Comparison of ENCODE assay signal across 18 cellular contexts in genomic region chr3:179194931-179195330, GRCh38. TPM values are rescaled to one million over a fixed set of nuclear protein-coding genes. Genes with fewer than 3 reads are reported as not detected.
A peak's percentile ranks its signal among the peaks of the same experiment; 100 is the strongest.
DNase-seq lines count a peak whose midpoint lies in the region; ATAC-seq and TF ChIP-seq lines count a peak whose summit lies in the region.
"Had no signal": no experiment of that assay in that cellular context is flagged by ENCODE, and none has a peak within 500 bp of the region (broad histone marks: within the 10 kb centered on the region; RNA-seq: fewer than 3 reads in every experiment).

No MANE protein-coding gene starts in this region.

- H4K5ac ChIP-seq in IMR-90 (ENCODE audit: low read depth, low read length), result no peak overlapping the region

- H3K79me1 ChIP-seq in IMR-90 (ENCODE audit: low read depth in 1 of 2, low read length in 2 of 2), result peaks cover 32 to 35% of the 10 kb centered on the region in 2 experiments

- H3K56ac ChIP-seq in IMR-90 (ENCODE audit: extremely low read depth, insufficient read depth, low read length), result no peak overlapping the region

- no peaks in the 10 kb centered on the region for H3K27me3 ChIP-seq in CD8-positive, alpha-beta T cell (ENCODE audit: insufficient read depth, low read length)
- H3K27me3 ChIP-seq in IMR-90 (ENCODE audit: control insufficient read depth, insufficient read depth, low read length) (no peaks in the 10 kb centered on the region), left ventricle myocardium inferior (ENCODE audit: low read depth) (no peaks in the 10 kb centered on the region)
- no peaks in the 10 kb centered on the region for H3K27me3 ChIP-seq in naive thymus-derived CD4-positive, alpha-beta T cell (ENCODE audit: control insufficient read depth in 2 of 2, insufficient read depth in 2 of 2, low read length in 2 of 2)

- H2AK5ac ChIP-seq in IMR-90 (ENCODE audit: low read depth, low read length), result no peak overlapping the region

- no peak for ATAC-seq in CD8-positive, alpha-beta T cell
- no peak for ATAC-seq in IMR-90 (ENCODE audit: low read depth)
- no peak for ATAC-seq in naive thymus-derived CD4-positive, alpha-beta T cell
- ATAC-seq: activated CD8-positive, alpha-beta memory T cell treated with anti-CD3 and anti-CD28 coated beads, Interleukin-2, amount 10 ng/mL, durations not matched to agents 7 days and 5 days had no signal

- H3K4me1 Mint-ChIP-seq in CD8-positive, alpha-beta T cell (ENCODE audit: low read depth), result peaks cover 62% of the 10 kb centered on the region
- H3K4me1 Mint-ChIP-seq in naive thymus-derived CD4-positive, alpha-beta T cell, result peaks cover 25 to 77% (median 74%) of the 10 kb centered on the region in 7 donors

- no peak overlapping the region for H2BK20ac ChIP-seq in IMR-90 (ENCODE audit: low read depth, low read length)

- no peak for TF ChIP-seq POLR2A in IMR-90 (IDR thresholded peaks at IDR 0.05; ENCODE audit: low read depth, low read length)

- peaks cover 5% of the 10 kb centered on the region for H3K36me3 Mint-ChIP-seq in CD8-positive, alpha-beta T cell
- H3K36me3 Mint-ChIP-seq in naive thymus-derived CD4-positive, alpha-beta T cell, result peaks cover 0 to 6% (median 5%) of the 10 kb centered on the region in 5 donors

- no peak overlapping the region for H3K4me2 ChIP-seq in IMR-90 (ENCODE audit: low read depth, low read length)

- H3K9me1 ChIP-seq in IMR-90 (ENCODE audit: insufficient read depth, low read length), result no peaks in the 10 kb centered on the region; the same call in 1 of the 2 replicates

- POLR2A ChIA-PET in CD8-positive, alpha-beta T cell (lab: Charles Lee), result interaction anchor here (0.7 to 2.9 kb wide), 3 partner anchors 9 to 112 kb away, joined by 3 to 9 read pairs (median 6); partner anchors contain the start of gene PIK3CA
- POLR2A ChIA-PET in IMR-90 (lab: Charles Lee; ENCODE audit: unreplicated experiment), result interaction anchor here (0.6 to 0.7 kb wide), 2 partner anchors 10 to 176 kb away, joined by 3 to 6 read pairs; no protein-coding TSS in a partner anchor
- POLR2A ChIA-PET in naive thymus-derived CD4-positive, alpha-beta T cell (lab: Charles Lee), result interaction anchor here (0.5 to 2.1 kb wide), 2 partner anchors 46 to 152 kb away, joined by 4 to 12 read pairs; partner anchors contain the start of gene PIK3CA

- no peak overlapping the region for H3K4me3 Mint-ChIP-seq in CD8-positive, alpha-beta T cell
- H3K4me3 Mint-ChIP-seq in naive thymus-derived CD4-positive, alpha-beta T cell, result peak overlapping the region in 5 of 10 donors; percentile 3 to 58 (median 33)
- H3K4me3 Mint-ChIP-seq: activated CD8-positive, alpha-beta memory T cell treated with anti-CD3 and anti-CD28 coated beads, Interleukin-2, amount 10 ng/mL, durations not matched to agents 7 days and 5 days had no signal

- no peak overlapping the region for H3K4ac ChIP-seq in IMR-90 (ENCODE audit: low read depth, low read length)

- no peak overlapping the region for H3K14ac ChIP-seq in IMR-90 (replicated peaks; ENCODE audit: low read depth, low read length)

- H3K27ac Mint-ChIP-seq in CD8-positive, alpha-beta T cell, result peak overlapping the region; percentile 53
- H3K27ac Mint-ChIP-seq in naive thymus-derived CD4-positive, alpha-beta T cell, result peak overlapping the region; percentile 17 to 80 (median 43)
- H3K27ac Mint-ChIP-seq: activated CD8-positive, alpha-beta memory T cell treated with anti-CD3 and anti-CD28 coated beads, Interleukin-2, amount 10 ng/mL, durations not matched to agents 7 days and 5 days had no signal

- in situ Hi-C loops in IMR-90 (cut with MboI; ENCODE audit: low sequenced_read_pairs), result no loop called here

- no peak for TF ChIP-seq CTCF in CD8-positive, alpha-beta T cell (IDR thresholded peaks at IDR 0.05)
- TF ChIP-seq CTCF in IMR-90 (conservative IDR thresholded peaks at IDR 0.05; ENCODE audit: low read depth, low read length) (no peak), left ventricle myocardium inferior (IDR thresholded peaks at IDR 0.05; ENCODE audit: borderline replicate concordance) (no peak)

- H3K27me3 Mint-ChIP-seq in CD8-positive, alpha-beta T cell (ENCODE audit: low read depth), result no peaks in the 10 kb centered on the region
- no peaks in the 10 kb centered on the region for H3K27me3 Mint-ChIP-seq in naive thymus-derived CD4-positive, alpha-beta T cell
- H3K27me3 Mint-ChIP-seq: activated CD8-positive, alpha-beta memory T cell treated with anti-CD3 and anti-CD28 coated beads, Interleukin-2, amount 10 ng/mL, durations not matched to agents 7 days and 5 days had no signal

- no peak overlapping the region for H2AK9ac ChIP-seq in IMR-90 (replicated peaks; ENCODE audit: low read depth, low read length, poor library complexity)

- no peak overlapping the region for H2BK120ac ChIP-seq in IMR-90 (ENCODE audit: low read depth, low read length)

- peaks cover 19% of the 10 kb centered on the region for H3K4me1 ChIP-seq in CD8-positive, alpha-beta T cell (ENCODE audit: insufficient read depth, low read length)
- peaks cover 6% of the 10 kb centered on the region for H3K4me1 ChIP-seq in IMR-90 (ENCODE audit: control insufficient read depth, insufficient read depth, low read length)
- H3K4me1 ChIP-seq in left ventricle myocardium inferior, result peaks cover 59% of the 10 kb centered on the region
- H3K4me1 ChIP-seq in naive thymus-derived CD4-positive, alpha-beta T cell (ENCODE audit: control insufficient read depth in 2 of 2, insufficient read depth in 2 of 2, low read length in 2 of 2), result peaks cover 4 to 24% of the 10 kb centered on the region in 2 donors

- H4K8ac ChIP-seq in IMR-90 (ENCODE audit: low read depth in 2 of 2, low read length in 2 of 2), result no peak overlapping the region

- H3K23ac ChIP-seq in IMR-90 (ENCODE audit: low read depth, low read length), result no peak overlapping the region

- H2BK15ac ChIP-seq in IMR-90 (ENCODE audit: low read depth, low read length), result no peak overlapping the region

- H3K9ac ChIP-seq in IMR-90 (ENCODE audit: low read depth, low read length), result no peak overlapping the region

- no CpG with 5 or more reads among the region's 4 CpGs for WGBS in IMR-90 (ENCODE audit: extremely low coverage in 2 of 2, insufficient read length in 1 of 2), 2 experiments

- no peak overlapping the region for H2AFZ ChIP-seq in IMR-90 (replicated peaks; ENCODE audit: low read length, poor library complexity)
- H2AFZ ChIP-seq: parathyroid adenoma had no signal

- no peak for TF ChIP-seq RAD21 in IMR-90 (IDR thresholded peaks at IDR 0.05; ENCODE audit: low read length)

- no peak overlapping the region for H3K27ac ChIP-seq in CD8-positive, alpha-beta T cell (ENCODE audit: low read depth, low read length)
- H3K27ac ChIP-seq in IMR-90 (ENCODE audit: insufficient read depth, low read length), result no peak overlapping the region
- peak overlapping the region; percentile 13 for H3K27ac ChIP-seq in left ventricle myocardium inferior (replicated peaks)
- H3K27ac ChIP-seq in naive thymus-derived CD4-positive, alpha-beta T cell (ENCODE audit: low read depth, low read length), result no peak overlapping the region
- H3K27ac ChIP-seq: parathyroid adenoma had no signal

- H4K20me1 ChIP-seq in IMR-90 (ENCODE audit: insufficient read depth, low read length), result peaks cover 12% of the 10 kb centered on the region; the same call in 1 of the 2 replicates

- no peaks in the 10 kb centered on the region for H3K9me3 ChIP-seq in CD8-positive, alpha-beta T cell (ENCODE audit: low read length)
- no peaks in the 10 kb centered on the region for H3K9me3 ChIP-seq in IMR-90 (ENCODE audit: control insufficient read depth, insufficient read depth, low read length)
- no peaks in the 10 kb centered on the region for H3K9me3 ChIP-seq in left ventricle myocardium inferior (replicated peaks)
- H3K9me3 ChIP-seq in naive thymus-derived CD4-positive, alpha-beta T cell (ENCODE audit: control insufficient read depth in 2 of 3, low read length in 3 of 3), result no peaks in the 10 kb centered on the region

- intact Hi-C loops in CD8-positive, alpha-beta T cell (cut with DNase I, micrococcal nuclease), result loop anchor here in 1 of 2 experiments (5.0 kb wide), 2 partner anchors 32 to 127 kb away; partner anchors contain the start of gene ZNF639
- intact Hi-C loops in IMR-90 (cut with micrococcal nuclease), result loop anchor here (5.0 kb wide), 1 partner anchor 48 kb away; the partner anchor contains the start of gene PIK3CA
- intact Hi-C loops in left ventricle myocardium inferior (cut with micrococcal nuclease), result no loop called here
- intact Hi-C loops in naive thymus-derived CD4-positive, alpha-beta T cell (cut with micrococcal nuclease), result loop anchor here (2.0 to 5.0 kb wide), 2 partner anchors 14 to 127 kb away; partner anchors contain the start of gene ZNF639 (in 1 of the 2)

- DNase-seq in CD8-positive, alpha-beta T cell, result no peak
- peak; percentile 10 for DNase-seq in IMR-90
- DNase-seq in left ventricle myocardium inferior, result no peak
- DNase-seq in naive thymus-derived CD4-positive, alpha-beta T cell, result no peak
- no peak for DNase-seq in COLO668 (lab: John Stamatoyannopoulos, UW; ENCODE audit: unreplicated experiment)
- DNase-seq in NCI-H526 (lab: John Stamatoyannopoulos, UW), result no peak
- DNase-seq in hippocampal formation (lab: John Stamatoyannopoulos, UW), result no peak
- no peak for DNase-seq in NCI-H510A (lab: John Stamatoyannopoulos, UW)
- DNase-seq: activated CD8-positive, alpha-beta memory T cell treated with anti-CD3 and anti-CD28 coated beads, Interleukin-2, amount 10 ng/mL, durations not matched to agents 7 days and 5 days; activated gamma-delta T cell treated with Interleukin-2 at 50 U/mL for 16 hours; anterior cingulate cortex; DMS153; Karpas-422; NCI-H1105; NCI-H524 treated with DMSO at 0.1 percent for 48 hours; stimulated activated CD4-positive, alpha-beta T cell treated with anti-CD3 and anti-CD28 coated beads, Interleukin-4, amount 100 ng/mL, for 24 hours had no signal

- CTCF ChIA-PET in CD8-positive, alpha-beta T cell (lab: Charles Lee), result interaction anchor here (1.6 kb wide), 1 partner anchor 47 kb away, joined by 3 read pairs; no protein-coding TSS in a partner anchor
- CTCF ChIA-PET in IMR-90 (lab: Yijun Ruan, JAX), result no interaction called here
- CTCF ChIA-PET in naive thymus-derived CD4-positive, alpha-beta T cell (lab: Charles Lee), result no interaction called here

- no peak overlapping the region for H2BK5ac ChIP-seq in IMR-90 (ENCODE audit: low read depth, low read length, poor library complexity, severe bottlenecking)

- H3K18ac ChIP-seq in IMR-90 (ENCODE audit: low read depth, low read length), result no peak overlapping the region

- no peaks in the 10 kb centered on the region for H3K36me3 ChIP-seq in CD8-positive, alpha-beta T cell (ENCODE audit: insufficient read depth, low read length)
- H3K36me3 ChIP-seq in IMR-90 (ENCODE audit: control insufficient read depth, insufficient read depth, low read length) (no peaks in the 10 kb centered on the region), left ventricle myocardium inferior (no peaks in the 10 kb centered on the region)
- peaks cover 0 to 5% (median 0%) of the 10 kb centered on the region in 3 experiments for H3K36me3 ChIP-seq in naive thymus-derived CD4-positive, alpha-beta T cell (ENCODE audit: control insufficient read depth in 2 of 3, insufficient read depth in 3 of 3, low read length in 3 of 3)

- dilution Hi-C loops in IMR-90 (cut with HindIII; ENCODE audit: low sequenced_read_pairs, unreplicated experiment), result no loop called here

- no TSS peak for BruUV-seq in IMR-90 (replicated peaks; lab: Mats Ljungman, UMichigan)

- no peak overlapping the region for H3K4me3 ChIP-seq in CD8-positive, alpha-beta T cell (ENCODE audit: low read depth, low read length)
- no peak overlapping the region for H3K4me3 ChIP-seq in IMR-90 (ENCODE audit: insufficient read depth, low read depth, low read length)
- H3K4me3 ChIP-seq in left ventricle myocardium inferior, result no peak overlapping the region
- H3K4me3 ChIP-seq in naive thymus-derived CD4-positive, alpha-beta T cell (ENCODE audit: low read length), result no peak overlapping the region
- H3K4me3 ChIP-seq: skin epidermis had no signal

- no peak overlapping the region for H4K91ac ChIP-seq in IMR-90 (ENCODE audit: insufficient read depth, low read depth, low read length)

- H3K9me3 Mint-ChIP-seq in CD8-positive, alpha-beta T cell, result no peaks in the 10 kb centered on the region
- H3K9me3 Mint-ChIP-seq in naive thymus-derived CD4-positive, alpha-beta T cell, result peaks cover 0 to 1% (median 0%) of the 10 kb centered on the region in 11 donors

RNA-seq across cellular contexts. Expression of gene PIK3CA, which starts 46.8 kb away (rescaled TPM):
- total RNA-seq in CD8-positive, alpha-beta T cell, result 10 to 100 TPM; 60.3 to 61.8 TPM
- total RNA-seq in IMR-90 (2012; rRNA removed) (22.4 and 28.6 TPM in 2 replicates), left ventricle myocardium inferior (19.6 TPM)
- 4.1 and 5.7 TPM in 2 replicates for polyA plus RNA-seq in IMR-90 (2012; rRNA removed)
- polyA plus RNA-seq in IMR-90 (2012; cell fraction: cytosol; rRNA removed), result 0.62 and 0.86 TPM in 2 replicates
- polyA plus RNA-seq in IMR-90 (2012; cell fraction: nucleus; rRNA removed; ENCODE audit: low replicate concordance), result 0.70 and 7.1 TPM in 2 replicates
- total RNA-seq in naive thymus-derived CD4-positive, alpha-beta T cell, result 10 to 100 TPM; 27.4 to 58.1 (median 43.7) TPM
- polyA plus RNA-seq in naive thymus-derived CD4-positive, alpha-beta T cell, result 10 to 100 TPM; 16.7 to 34.3 TPM

RNA-seq across cellular contexts. Expression of gene KCNMB3, which starts 56.0 kb away (rescaled TPM):
- under 1 TPM; 0.33 to 0.36 TPM for total RNA-seq in CD8-positive, alpha-beta T cell
- total RNA-seq in IMR-90 (2012; rRNA removed) (0.72 and 0.83 TPM in 2 replicates), left ventricle myocardium inferior (0.96 TPM)
- polyA plus RNA-seq in IMR-90 (2012; rRNA removed), result 0.59 and 1.2 TPM in 2 replicates
- polyA plus RNA-seq in IMR-90 (2012; cell fraction: cytosol; rRNA removed), result 0.21 and 0.22 TPM in 2 replicates
- polyA plus RNA-seq in IMR-90 (2012; cell fraction: nucleus; rRNA removed; ENCODE audit: low replicate concordance), result 1.5 and 6.2 TPM in 2 replicates
- total RNA-seq in naive thymus-derived CD4-positive, alpha-beta T cell, result 1 to 10 TPM in 3 of 5 experiments, under 1 TPM in 2; 0.61 to 1.6 (median 1.2) TPM
- under 1 TPM; 0.23 to 0.33 TPM for polyA plus RNA-seq in naive thymus-derived CD4-positive, alpha-beta T cell
